Comparison of ENCODE assay signal across 8 cellular contexts in the genomic region with DNA sequence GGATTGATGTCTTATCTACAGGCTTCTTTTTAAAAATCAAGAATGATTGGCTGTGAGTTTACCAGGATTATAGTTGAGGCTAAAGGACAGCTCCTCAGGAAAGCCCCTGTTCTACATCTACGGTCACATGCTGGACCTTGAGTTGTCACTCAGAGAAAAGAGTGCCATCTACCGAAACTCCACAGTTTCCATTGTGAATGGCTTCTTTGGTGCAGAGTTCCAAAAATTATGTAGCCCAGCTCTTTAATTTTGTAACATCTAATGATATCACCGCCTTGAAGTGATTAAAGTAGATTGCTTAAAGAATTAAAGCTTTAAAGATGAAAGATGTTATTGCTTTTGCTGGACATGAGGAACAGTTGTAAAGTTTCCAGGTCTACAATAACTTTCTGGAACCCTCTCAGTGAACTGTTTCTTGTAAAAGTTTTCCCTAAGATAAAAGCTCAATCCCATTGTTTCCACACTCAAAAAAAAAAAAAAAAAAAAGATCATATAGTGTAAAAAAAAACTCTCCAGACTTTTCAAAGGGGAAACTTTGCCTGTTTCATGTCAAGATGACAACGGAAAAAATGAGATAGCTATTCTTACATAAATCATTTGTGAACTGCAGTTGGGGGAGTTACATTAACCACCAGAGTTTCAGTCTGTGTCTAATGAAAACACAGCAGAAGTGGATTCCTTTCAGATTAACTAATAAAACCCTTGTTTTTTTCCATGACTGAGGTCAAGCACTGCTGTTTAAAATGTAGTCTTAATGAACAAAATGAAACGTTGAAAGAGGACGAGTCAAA. TPM values are rescaled to one million over a fixed set of nuclear protein-coding genes. Genes with fewer than 3 reads are reported as not detected.
DNase-seq lines count a peak whose midpoint lies in the region; ATAC-seq, FAIRE-seq and TF ChIP-seq lines count a peak whose summit lies in the region.

No MANE protein-coding gene starts in this region.

- no peak overlapping the region for H3K4me2 ChIP-seq in mesendoderm (ENCODE audit: low read length)

- H4K5ac ChIP-seq in mesendoderm (ENCODE audit: low read length), result no peak overlapping the region

- no CpG with 5 or more reads among the region's 6 CpGs for WGBS in mesendoderm (ENCODE audit: extremely low coverage, insufficient coverage, low lambda C conversion rate)

- TF ChIP-seq CTCF in astrocyte of the spinal cord (IDR thresholded peaks at IDR 0.05; ENCODE audit: low read depth, low read length), result peak; percentile 32

- no peak overlapping the region for H3K56ac ChIP-seq in mesendoderm (ENCODE audit: low read length)

- no peak overlapping the region for H2BK120ac ChIP-seq in mesendoderm (ENCODE audit: low read depth, low read length)

- H3K27ac ChIP-seq in mesendoderm (ENCODE audit: low read depth, low read length), result no peak overlapping the region

- DNase-seq in GM04503 (ENCODE audit: low read depth) (peak; percentile 53), astrocyte of the spinal cord (ENCODE audit: low read depth, low spot score) (peak; percentile 89), mesendoderm (peak; percentile 55), cerebellar nuclear complex (lab: John Stamatoyannopoulos, UW) (no peak), frontal cortex (ENCODE audit: low spot score in 2 of 2) (no peak)
- DNase-seq in stimulated activated CD4-positive, alpha-beta T cell treated with anti-CD3 and anti-CD28 coated beads, Interleukin-2, amount 100 ng/mL, for 48 hours, result no peak

- H3K4ac ChIP-seq in mesendoderm (ENCODE audit: low read depth, low read length), result no peak overlapping the region

- H4K8ac ChIP-seq in mesendoderm (ENCODE audit: low read depth, low read length), result no peak overlapping the region

- no peaks in the 10 kb centered on the region for H3K4me1 ChIP-seq in mesendoderm (ENCODE audit: control insufficient read depth, low read depth, low read length)

- ATAC-seq in GM21367 (IDR thresholded peaks at IDR 0.05; ENCODE audit: unreplicated experiment), result peak; percentile 88
- peak; percentile 95 for ATAC-seq in HG03457 (IDR thresholded peaks at IDR 0.05; ENCODE audit: unreplicated experiment)

- no peak overlapping the region for H3K23ac ChIP-seq in mesendoderm (ENCODE audit: low read length)

- peak overlapping the region; percentile 56 for H3K4me3 ChIP-seq in astrocyte of the spinal cord (ENCODE audit: low read depth, low read length)
- no peak overlapping the region for H3K4me3 ChIP-seq in mesendoderm (ENCODE audit: low read length)

- no peaks in the 10 kb centered on the region for H3K27me3 ChIP-seq in mesendoderm (ENCODE audit: insufficient read depth, low read length, poor library complexity)

- H3K18ac ChIP-seq in mesendoderm (ENCODE audit: low read length), result no peak overlapping the region

- H3K79me1 ChIP-seq in mesendoderm (ENCODE audit: low read length), result no peaks in the 10 kb centered on the region

- no peak overlapping the region for H2BK5ac ChIP-seq in mesendoderm (ENCODE audit: low read length)

- H3K9ac ChIP-seq in mesendoderm (ENCODE audit: low read length), result no peak overlapping the region

- in situ Hi-C loops in astrocyte of the spinal cord (cut with HindIII; ENCODE audit: low sequenced_read_pairs), result no loop called here

- H2BK15ac ChIP-seq in mesendoderm (replicated peaks; ENCODE audit: low read depth), result no peak overlapping the region

- H3K36me3 ChIP-seq in mesendoderm (ENCODE audit: control insufficient read depth, insufficient read depth, low read length), result no peaks in the 10 kb centered on the region

- no peak for FAIRE-seq in frontal cortex (lab: Jason Lieb, UNC)

- H2AK5ac ChIP-seq in mesendoderm (ENCODE audit: low read length), result no peak overlapping the region

- H3K79me2 ChIP-seq in mesendoderm (ENCODE audit: control insufficient read depth, insufficient read depth, low read length), result no peaks in the 10 kb centered on the region

RNA-seq across cellular contexts. Expression of gene COL3A1, which starts 4.3 kb away (rescaled TPM):
- 0.03 TPM for polyA plus RNA-seq in mesendoderm (2013, experiment 1 of 2)
- 0.03 TPM for polyA plus RNA-seq in mesendoderm (2013, experiment 2 of 2)
- 88.0 TPM for total RNA-seq in frontal cortex

Comparison
In these comparisons a context has a peak if more than half of its experiments do, and no peak if none do; other contexts are left out.
1. DNase-seq: peak in GM04503 (single experiment), astrocyte of the spinal cord (single experiment) and mesendoderm (single experiment); none in stimulated activated CD4-positive, alpha-beta T cell treated with anti-CD3 and anti-CD28 coated beads, Interleukin-2, amount 100 ng/mL, for 48 hours (0 of 2), cerebellar nuclear complex (0 of 2) and frontal cortex (0 of 2).